In the genomic region with DNA sequence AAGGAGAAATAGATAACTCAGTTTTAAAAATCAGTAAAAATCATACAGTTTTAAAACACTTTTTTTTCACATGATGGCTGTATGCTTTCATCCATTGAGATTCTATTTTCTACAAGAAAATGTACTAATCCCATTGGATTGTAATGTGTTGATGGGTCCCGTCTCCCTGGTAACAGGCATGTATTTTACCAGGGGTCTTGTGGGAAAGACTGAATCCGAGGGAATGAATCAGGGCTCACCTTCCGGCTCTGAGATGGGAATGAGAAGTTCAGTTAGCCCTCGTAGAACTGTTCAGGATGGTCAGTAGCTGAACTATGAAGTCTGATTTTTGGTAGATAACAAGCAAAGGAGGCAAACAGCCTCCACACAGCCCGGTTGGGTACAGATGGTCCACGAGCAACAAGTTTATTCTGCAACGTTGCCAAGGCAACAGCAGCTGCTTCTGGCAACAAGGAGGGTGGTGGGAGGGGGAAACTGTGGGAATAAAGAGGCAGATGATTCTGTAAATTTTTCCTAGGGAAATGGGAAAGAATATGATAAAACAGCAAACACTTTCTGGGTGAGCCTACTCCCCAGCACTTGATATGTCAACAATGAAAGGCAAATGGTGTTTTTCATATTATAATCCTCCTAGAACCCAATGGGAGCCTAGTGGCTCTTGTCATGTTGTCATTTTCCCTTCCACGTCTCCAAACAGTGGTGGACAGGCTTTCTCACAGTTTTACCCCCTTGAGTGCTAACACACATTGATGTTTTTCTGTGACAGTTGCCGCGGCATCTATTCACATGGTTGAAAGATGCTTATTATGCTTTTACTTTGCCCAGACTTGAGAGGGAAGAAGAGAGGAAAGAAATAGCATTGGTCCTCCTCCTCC, we compare ENCODE assay signal across 2 cellular contexts.
TF ChIP-seq lines count a peak whose summit lies in the region.

No MANE protein-coding gene starts in this region.

TF ChIP-seq in SK-N-SH, 30 proteins besides CTCF, POLR2A, EP300 and RAD21 (continued from another document):
- TF ChIP-seq, protein P1, sequence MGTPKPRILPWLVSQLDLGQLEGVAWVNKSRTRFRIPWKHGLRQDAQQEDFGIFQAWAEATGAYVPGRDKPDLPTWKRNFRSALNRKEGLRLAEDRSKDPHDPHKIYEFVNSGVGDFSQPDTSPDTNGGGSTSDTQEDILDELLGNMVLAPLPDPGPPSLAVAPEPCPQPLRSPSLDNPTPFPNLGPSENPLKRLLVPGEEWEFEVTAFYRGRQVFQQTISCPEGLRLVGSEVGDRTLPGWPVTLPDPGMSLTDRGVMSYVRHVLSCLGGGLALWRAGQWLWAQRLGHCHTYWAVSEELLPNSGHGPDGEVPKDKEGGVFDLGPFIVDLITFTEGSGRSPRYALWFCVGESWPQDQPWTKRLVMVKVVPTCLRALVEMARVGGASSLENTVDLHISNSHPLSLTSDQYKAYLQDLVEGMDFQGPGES (IDR thresholded peaks at IDR 0.05; ENCODE audit: low read depth, low read length) = no peak
- no peak for TF ChIP-seq MXI1 (IDR thresholded peaks at IDR 0.05; ENCODE audit: low read depth, low read length)
- no peak for TF ChIP-seq JUND (IDR thresholded peaks at IDR 0.05)
- TF ChIP-seq FOSL2 (IDR thresholded peaks at IDR 0.05; ENCODE audit: borderline replicate concordance, low read depth) = no peak
- TF ChIP-seq, protein P2, sequence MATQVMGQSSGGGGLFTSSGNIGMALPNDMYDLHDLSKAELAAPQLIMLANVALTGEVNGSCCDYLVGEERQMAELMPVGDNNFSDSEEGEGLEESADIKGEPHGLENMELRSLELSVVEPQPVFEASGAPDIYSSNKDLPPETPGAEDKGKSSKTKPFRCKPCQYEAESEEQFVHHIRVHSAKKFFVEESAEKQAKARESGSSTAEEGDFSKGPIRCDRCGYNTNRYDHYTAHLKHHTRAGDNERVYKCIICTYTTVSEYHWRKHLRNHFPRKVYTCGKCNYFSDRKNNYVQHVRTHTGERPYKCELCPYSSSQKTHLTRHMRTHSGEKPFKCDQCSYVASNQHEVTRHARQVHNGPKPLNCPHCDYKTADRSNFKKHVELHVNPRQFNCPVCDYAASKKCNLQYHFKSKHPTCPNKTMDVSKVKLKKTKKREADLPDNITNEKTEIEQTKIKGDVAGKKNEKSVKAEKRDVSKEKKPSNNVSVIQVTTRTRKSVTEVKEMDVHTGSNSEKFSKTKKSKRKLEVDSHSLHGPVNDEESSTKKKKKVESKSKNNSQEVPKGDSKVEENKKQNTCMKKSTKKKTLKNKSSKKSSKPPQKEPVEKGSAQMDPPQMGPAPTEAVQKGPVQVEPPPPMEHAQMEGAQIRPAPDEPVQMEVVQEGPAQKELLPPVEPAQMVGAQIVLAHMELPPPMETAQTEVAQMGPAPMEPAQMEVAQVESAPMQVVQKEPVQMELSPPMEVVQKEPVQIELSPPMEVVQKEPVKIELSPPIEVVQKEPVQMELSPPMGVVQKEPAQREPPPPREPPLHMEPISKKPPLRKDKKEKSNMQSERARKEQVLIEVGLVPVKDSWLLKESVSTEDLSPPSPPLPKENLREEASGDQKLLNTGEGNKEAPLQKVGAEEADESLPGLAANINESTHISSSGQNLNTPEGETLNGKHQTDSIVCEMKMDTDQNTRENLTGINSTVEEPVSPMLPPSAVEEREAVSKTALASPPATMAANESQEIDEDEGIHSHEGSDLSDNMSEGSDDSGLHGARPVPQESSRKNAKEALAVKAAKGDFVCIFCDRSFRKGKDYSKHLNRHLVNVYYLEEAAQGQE (IDR thresholded peaks at IDR 0.05; ENCODE audit: low read depth, low read length) = no peak
- no peak for TF ChIP-seq FOXJ3 (CRISPR knock-in tag; IDR thresholded peaks at IDR 0.05)
TF ChIP-seq in SK-N-SH: peak in this region for 0.

TF ChIP-seq in SK-N-SH treated with all-trans-retinoic acid at 6 μM for 48 hours, 23 proteins besides CTCF, POLR2A, EP300 and RAD21 (continued from another document):
- TF ChIP-seq, protein P3, sequence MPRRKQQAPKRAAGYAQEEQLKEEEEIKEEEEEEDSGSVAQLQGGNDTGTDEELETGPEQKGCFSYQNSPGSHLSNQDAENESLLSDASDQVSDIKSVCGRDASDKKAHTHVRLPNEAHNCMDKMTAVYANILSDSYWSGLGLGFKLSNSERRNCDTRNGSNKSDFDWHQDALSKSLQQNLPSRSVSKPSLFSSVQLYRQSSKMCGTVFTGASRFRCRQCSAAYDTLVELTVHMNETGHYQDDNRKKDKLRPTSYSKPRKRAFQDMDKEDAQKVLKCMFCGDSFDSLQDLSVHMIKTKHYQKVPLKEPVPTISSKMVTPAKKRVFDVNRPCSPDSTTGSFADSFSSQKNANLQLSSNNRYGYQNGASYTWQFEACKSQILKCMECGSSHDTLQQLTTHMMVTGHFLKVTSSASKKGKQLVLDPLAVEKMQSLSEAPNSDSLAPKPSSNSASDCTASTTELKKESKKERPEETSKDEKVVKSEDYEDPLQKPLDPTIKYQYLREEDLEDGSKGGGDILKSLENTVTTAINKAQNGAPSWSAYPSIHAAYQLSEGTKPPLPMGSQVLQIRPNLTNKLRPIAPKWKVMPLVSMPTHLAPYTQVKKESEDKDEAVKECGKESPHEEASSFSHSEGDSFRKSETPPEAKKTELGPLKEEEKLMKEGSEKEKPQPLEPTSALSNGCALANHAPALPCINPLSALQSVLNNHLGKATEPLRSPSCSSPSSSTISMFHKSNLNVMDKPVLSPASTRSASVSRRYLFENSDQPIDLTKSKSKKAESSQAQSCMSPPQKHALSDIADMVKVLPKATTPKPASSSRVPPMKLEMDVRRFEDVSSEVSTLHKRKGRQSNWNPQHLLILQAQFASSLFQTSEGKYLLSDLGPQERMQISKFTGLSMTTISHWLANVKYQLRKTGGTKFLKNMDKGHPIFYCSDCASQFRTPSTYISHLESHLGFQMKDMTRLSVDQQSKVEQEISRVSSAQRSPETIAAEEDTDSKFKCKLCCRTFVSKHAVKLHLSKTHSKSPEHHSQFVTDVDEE (CRISPR knock-in tag; IDR thresholded peaks at IDR 0.05) = no peak
- TF ChIP-seq TOX (CRISPR knock-in tag; IDR thresholded peaks at IDR 0.05; ENCODE audit: borderline replicate concordance) = no peak
- no peak for TF ChIP-seq OSR1 (CRISPR knock-in tag; IDR thresholded peaks at IDR 0.05)
- no peak for TF ChIP-seq TCF4 (CRISPR knock-in tag; IDR thresholded peaks at IDR 0.05; ENCODE audit: borderline replicate concordance)
- TF ChIP-seq ISL1 (CRISPR knock-in tag; IDR thresholded peaks at IDR 0.05) = no peak
- no peak for TF ChIP-seq ZNF70 (CRISPR knock-in tag; IDR thresholded peaks at IDR 0.05)
- no peak for TF ChIP-seq PPARA (CRISPR knock-in tag; IDR thresholded peaks at IDR 0.05; ENCODE audit: borderline replicate concordance)
- TF ChIP-seq, protein P4, sequence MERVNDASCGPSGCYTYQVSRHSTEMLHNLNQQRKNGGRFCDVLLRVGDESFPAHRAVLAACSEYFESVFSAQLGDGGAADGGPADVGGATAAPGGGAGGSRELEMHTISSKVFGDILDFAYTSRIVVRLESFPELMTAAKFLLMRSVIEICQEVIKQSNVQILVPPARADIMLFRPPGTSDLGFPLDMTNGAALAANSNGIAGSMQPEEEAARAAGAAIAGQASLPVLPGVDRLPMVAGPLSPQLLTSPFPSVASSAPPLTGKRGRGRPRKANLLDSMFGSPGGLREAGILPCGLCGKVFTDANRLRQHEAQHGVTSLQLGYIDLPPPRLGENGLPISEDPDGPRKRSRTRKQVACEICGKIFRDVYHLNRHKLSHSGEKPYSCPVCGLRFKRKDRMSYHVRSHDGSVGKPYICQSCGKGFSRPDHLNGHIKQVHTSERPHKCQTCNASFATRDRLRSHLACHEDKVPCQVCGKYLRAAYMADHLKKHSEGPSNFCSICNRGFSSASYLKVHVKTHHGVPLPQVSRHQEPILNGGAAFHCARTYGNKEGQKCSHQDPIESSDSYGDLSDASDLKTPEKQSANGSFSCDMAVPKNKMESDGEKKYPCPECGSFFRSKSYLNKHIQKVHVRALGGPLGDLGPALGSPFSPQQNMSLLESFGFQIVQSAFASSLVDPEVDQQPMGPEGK (CRISPR knock-in tag; IDR thresholded peaks at IDR 0.05; ENCODE audit: borderline replicate concordance) = no peak
- TF ChIP-seq ZFP30 (CRISPR knock-in tag; IDR thresholded peaks at IDR 0.05) = no peak
- TF ChIP-seq CSDC2 (CRISPR knock-in tag; IDR thresholded peaks at IDR 0.05) = no peak
- no peak for TF ChIP-seq RARB (CRISPR knock-in tag; IDR thresholded peaks at IDR 0.05)
- no peak for TF ChIP-seq ARNTL (CRISPR knock-in tag; IDR thresholded peaks at IDR 0.05; ENCODE audit: borderline replicate concordance, low read depth)
- no peak for TF ChIP-seq SNAI2 (CRISPR knock-in tag; IDR thresholded peaks at IDR 0.05)
